13 cellular contexts compared by ENCODE assay signal in the genomic region with DNA sequence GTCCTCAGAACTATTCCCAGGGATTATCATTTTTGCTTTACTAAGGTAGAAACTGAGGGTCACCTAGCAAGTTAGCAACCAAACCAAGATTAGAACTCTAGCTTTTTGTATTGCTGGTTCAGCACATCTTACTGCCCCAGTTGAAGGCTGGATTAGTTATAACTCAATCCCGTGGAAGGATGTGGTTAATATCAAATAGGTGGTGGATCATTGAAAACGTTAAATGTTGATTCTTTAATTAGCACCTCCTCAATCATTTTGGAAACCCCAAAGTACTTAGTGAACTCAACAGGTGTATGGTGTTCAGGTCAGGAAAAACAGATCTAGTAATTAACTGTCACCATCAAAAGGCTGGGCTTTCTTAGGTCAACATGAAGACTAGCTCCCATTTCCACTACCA.
A peak's percentile ranks its signal among the peaks of the same experiment; 100 is the strongest.
DNase-seq lines count a peak whose midpoint lies in the region; ATAC-seq, FAIRE-seq and TF ChIP-seq lines count a peak whose summit lies in the region.
"Had no signal": no experiment of that assay in that cellular context is flagged by ENCODE, and none has a peak within 500 bp of the region (broad histone marks: within the 10 kb centered on the region; RNA-seq: fewer than 3 reads in every experiment).

No MANE protein-coding gene starts in this region.

- no peaks in the 10 kb centered on the region for H3K9me2 ChIP-seq in SK-N-SH

- peak overlapping the region; percentile 97 for H3K4me3 Mint-ChIP-seq in stimulated activated effector memory CD8-positive, alpha-beta T cell treated with anti-CD3 and anti-CD28 coated beads, Interleukin-12 subunit alpha, Interleukin-12 subunit beta, amount 100 ng/mL, for 72 hours

- peaks cover 60 to 68% of the 10 kb centered on the region in 2 experiments for H3K36me3 ChIP-seq in SK-N-SH (replicated peaks in 1 of 2; ENCODE audit: control insufficient read depth in 1 of 2, insufficient read depth in 2 of 2, low read length in 1 of 2)
- H3K36me3 ChIP-seq in pancreas = peaks cover 0 to 6% (median 0%) of the 10 kb centered on the region in 3 donors

- peaks cover 100% of the 10 kb centered on the region for H3K79me2 ChIP-seq in SK-N-SH (ENCODE audit: insufficient read depth)

- no peaks in the 10 kb centered on the region; the same call in 1 of the 2 replicates for H4K20me1 ChIP-seq in SK-N-SH (ENCODE audit: insufficient read depth)

- intact Hi-C loops in pancreas (cut with DNase I) = no loop called here

- DNase-seq in SK-N-SH = no peak
- DNase-seq in NCI-H748 treated with DMSO at 0.1 percent for 48 hours (lab: John Stamatoyannopoulos, UW) = peak; percentile 15
- DNase-seq in epithelial cell of proximal tubule (ENCODE audit: low read depth) = no peak
- DNase-seq in stimulated activated effector memory CD8-positive, alpha-beta T cell treated with anti-CD3 and anti-CD28 coated beads, Interleukin-12 subunit alpha, Interleukin-12 subunit beta, amount 100 ng/mL, for 72 hours (ENCODE audit: low spot score in 2 of 2) = no peak
- no peak for DNase-seq in nucleus accumbens (lab: John Stamatoyannopoulos, UW)
- DNase-seq in pancreas = no peak
- DNase-seq in NAMALWA (ENCODE audit: low spot score) = no peak
- DNase-seq: cerebellar nuclear complex, head of caudate nucleus, NCI-H1048, RPMI8226 had no signal

- ATAC-seq in SK-N-SH treated with all-trans-retinoic acid at 6 μM for 48 hours (no peak), pancreas (no peak)
- no peak for ATAC-seq in stimulated activated effector memory CD8-positive, alpha-beta T cell treated with anti-CD3 and anti-CD28 coated beads, Interleukin-12 subunit alpha, Interleukin-12 subunit beta, amount 100 ng/mL, for 72 hours

- H3K4me1 ChIP-seq in SK-N-SH (ENCODE audit: control insufficient read depth in 1 of 2, insufficient read depth in 2 of 2, low read depth in 1 of 2, low read length in 1 of 2) (peaks cover 34 to 47% of the 10 kb centered on the region in 2 experiments), pancreas (peaks cover under 1 to 14% (median 5%) of the 10 kb centered on the region in 3 donors)

- peaks cover 25% of the 10 kb centered on the region for H3F3A ChIP-seq in SK-N-SH (replicated peaks; ENCODE audit: insufficient read depth)

- H3K27me3 ChIP-seq in SK-N-SH (ENCODE audit: insufficient read depth) = no peaks in the 10 kb centered on the region
- no peaks in the 10 kb centered on the region for H3K27me3 ChIP-seq in pancreas

- FAIRE-seq in pancreas (lab: Jason Lieb, UNC) = no peak

- POLR2A ChIA-PET in SK-N-SH (lab: Yijun Ruan, JAX) = no interaction called here

- H3K36me3 Mint-ChIP-seq in stimulated activated effector memory CD8-positive, alpha-beta T cell treated with anti-CD3 and anti-CD28 coated beads, Interleukin-12 subunit alpha, Interleukin-12 subunit beta, amount 100 ng/mL, for 72 hours = peaks cover 100% of the 10 kb centered on the region

- no peaks in the 10 kb centered on the region for H3K9me3 ChIP-seq in SK-N-SH
- H3K9me3 ChIP-seq in pancreas = no peaks in the 10 kb centered on the region

- H3K27ac ChIP-seq in SK-N-SH (ENCODE audit: low read depth in 2 of 2, low read length in 1 of 2) = no peak overlapping the region
- H3K27ac ChIP-seq in pancreas = no peak overlapping the region
- H3K27ac ChIP-seq: 22Rv1 had no signal

- CTCF ChIA-PET in SK-N-SH (lab: Yijun Ruan, JAX) = interaction anchor here (0.9 to 2.8 kb wide), 6 partner anchors 15 to 924 kb away, joined by 3 to 13 read pairs (median 3); no protein-coding TSS in a partner anchor

- no peak for TF ChIP-seq EP300 in SK-N-SH (IDR thresholded peaks at IDR 0.05; ENCODE audit: borderline replicate concordance in 1 of 2, low read depth in 1 of 2, low read length in 1 of 2)

- H3K4me3 ChIP-seq in SK-N-SH (ENCODE audit: low read depth in 2 of 2, low read length in 1 of 2) (peak overlapping the region in 1 of 2 experiments; percentile 23; a peak in 1 of 4 replicates), epithelial cell of proximal tubule (ENCODE audit: low read depth, low read length) (peak overlapping the region; percentile 6), pancreas (no peak overlapping the region)

- 85% methylated on average over 2 of the region's 2 CpGs for WGBS in SK-N-SH (ENCODE audit: low lambda C conversion rate)
- 36 to 44% methylated on average over 2 of the region's 2 CpGs for WGBS in pancreas, 2 donors

- TF ChIP-seq CTCF in SK-N-SH (IDR thresholded peaks at IDR 0.05) (no peak), epithelial cell of proximal tubule (conservative IDR thresholded peaks at IDR 0.05; ENCODE audit: low read depth, low read length) (no peak), pancreas (IDR thresholded peaks at IDR 0.05) (no peak)

- H3K9me3 Mint-ChIP-seq in stimulated activated effector memory CD8-positive, alpha-beta T cell treated with anti-CD3 and anti-CD28 coated beads, Interleukin-12 subunit alpha, Interleukin-12 subunit beta, amount 100 ng/mL, for 72 hours = no peaks in the 10 kb centered on the region

- H3K4me2 ChIP-seq in SK-N-SH = peak overlapping the region; percentile 84; the same call in 1 of the 2 replicates

- TF ChIP-seq RAD21 in SK-N-SH (IDR thresholded peaks at IDR 0.05; ENCODE audit: low read length) = no peak

- H3K4me1 Mint-ChIP-seq in stimulated activated effector memory CD8-positive, alpha-beta T cell treated with anti-CD3 and anti-CD28 coated beads, Interleukin-12 subunit alpha, Interleukin-12 subunit beta, amount 100 ng/mL, for 72 hours = peaks cover 82% of the 10 kb centered on the region

- no peak overlapping the region for H3K9ac ChIP-seq in SK-N-SH

- peak overlapping the region; percentile 91 for H3K27ac Mint-ChIP-seq in stimulated activated effector memory CD8-positive, alpha-beta T cell treated with anti-CD3 and anti-CD28 coated beads, Interleukin-12 subunit alpha, Interleukin-12 subunit beta, amount 100 ng/mL, for 72 hours

- H2AFZ ChIP-seq in SK-N-SH (ENCODE audit: low read depth) = no peak overlapping the region

TF ChIP-seq in SK-N-SH, 30 proteins besides CTCF, POLR2A, EP300 and RAD21:
- TF ChIP-seq SMC3 (IDR thresholded peaks at IDR 0.05; ENCODE audit: low read depth, low read length) = no peak
- no peak for TF ChIP-seq POLR2AphosphoS5 (IDR thresholded peaks at IDR 0.05; ENCODE audit: low read depth, low read length)
- no peak for TF ChIP-seq ELF1 (IDR thresholded peaks at IDR 0.05)
- no peak for TF ChIP-seq TEAD4 (IDR thresholded peaks at IDR 0.05; ENCODE audit: borderline replicate concordance, insufficient read depth)
- TF ChIP-seq, protein P1, sequence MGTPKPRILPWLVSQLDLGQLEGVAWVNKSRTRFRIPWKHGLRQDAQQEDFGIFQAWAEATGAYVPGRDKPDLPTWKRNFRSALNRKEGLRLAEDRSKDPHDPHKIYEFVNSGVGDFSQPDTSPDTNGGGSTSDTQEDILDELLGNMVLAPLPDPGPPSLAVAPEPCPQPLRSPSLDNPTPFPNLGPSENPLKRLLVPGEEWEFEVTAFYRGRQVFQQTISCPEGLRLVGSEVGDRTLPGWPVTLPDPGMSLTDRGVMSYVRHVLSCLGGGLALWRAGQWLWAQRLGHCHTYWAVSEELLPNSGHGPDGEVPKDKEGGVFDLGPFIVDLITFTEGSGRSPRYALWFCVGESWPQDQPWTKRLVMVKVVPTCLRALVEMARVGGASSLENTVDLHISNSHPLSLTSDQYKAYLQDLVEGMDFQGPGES (IDR thresholded peaks at IDR 0.05; ENCODE audit: low read depth, low read length) = no peak
- TF ChIP-seq, protein P2, sequence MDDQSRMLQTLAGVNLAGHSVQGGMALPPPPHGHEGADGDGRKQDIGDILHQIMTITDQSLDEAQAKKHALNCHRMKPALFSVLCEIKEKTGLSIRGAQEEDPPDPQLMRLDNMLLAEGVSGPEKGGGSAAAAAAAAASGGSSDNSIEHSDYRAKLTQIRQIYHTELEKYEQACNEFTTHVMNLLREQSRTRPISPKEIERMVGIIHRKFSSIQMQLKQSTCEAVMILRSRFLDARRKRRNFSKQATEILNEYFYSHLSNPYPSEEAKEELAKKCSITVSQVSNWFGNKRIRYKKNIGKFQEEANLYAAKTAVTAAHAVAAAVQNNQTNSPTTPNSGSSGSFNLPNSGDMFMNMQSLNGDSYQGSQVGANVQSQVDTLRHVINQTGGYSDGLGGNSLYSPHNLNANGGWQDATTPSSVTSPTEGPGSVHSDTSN (IDR thresholded peaks at IDR 0.05) = no peak
- TF ChIP-seq RFX5 (IDR thresholded peaks at IDR 0.05; ENCODE audit: low read length) = no peak
- no peak for TF ChIP-seq GATA2 (CRISPR knock-in tag; IDR thresholded peaks at IDR 0.05)

TF ChIP-seq in SK-N-SH treated with all-trans-retinoic acid at 6 μM for 48 hours, 23 proteins besides CTCF, POLR2A, EP300 and RAD21 (continues in another document):
- TF ChIP-seq, protein P3, sequence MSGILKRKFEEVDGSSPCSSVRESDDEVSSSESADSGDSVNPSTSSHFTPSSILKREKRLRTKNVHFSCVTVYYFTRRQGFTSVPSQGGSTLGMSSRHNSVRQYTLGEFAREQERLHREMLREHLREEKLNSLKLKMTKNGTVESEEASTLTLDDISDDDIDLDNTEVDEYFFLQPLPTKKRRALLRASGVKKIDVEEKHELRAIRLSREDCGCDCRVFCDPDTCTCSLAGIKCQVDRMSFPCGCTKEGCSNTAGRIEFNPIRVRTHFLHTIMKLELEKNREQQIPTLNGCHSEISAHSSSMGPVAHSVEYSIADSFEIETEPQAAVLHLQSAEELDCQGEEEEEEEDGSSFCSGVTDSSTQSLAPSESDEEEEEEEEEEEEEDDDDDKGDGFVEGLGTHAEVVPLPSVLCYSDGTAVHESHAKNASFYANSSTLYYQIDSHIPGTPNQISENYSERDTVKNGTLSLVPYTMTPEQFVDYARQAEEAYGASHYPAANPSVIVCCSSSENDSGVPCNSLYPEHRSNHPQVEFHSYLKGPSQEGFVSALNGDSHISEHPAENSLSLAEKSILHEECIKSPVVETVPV (CRISPR knock-in tag; IDR thresholded peaks at IDR 0.05) = no peak
- TF ChIP-seq BACH2 (CRISPR knock-in tag; IDR thresholded peaks at IDR 0.05; ENCODE audit: borderline replicate concordance) = no peak
- TF ChIP-seq ARNTL (CRISPR knock-in tag; IDR thresholded peaks at IDR 0.05; ENCODE audit: borderline replicate concordance, low read depth) = no peak
- TF ChIP-seq, protein P4, sequence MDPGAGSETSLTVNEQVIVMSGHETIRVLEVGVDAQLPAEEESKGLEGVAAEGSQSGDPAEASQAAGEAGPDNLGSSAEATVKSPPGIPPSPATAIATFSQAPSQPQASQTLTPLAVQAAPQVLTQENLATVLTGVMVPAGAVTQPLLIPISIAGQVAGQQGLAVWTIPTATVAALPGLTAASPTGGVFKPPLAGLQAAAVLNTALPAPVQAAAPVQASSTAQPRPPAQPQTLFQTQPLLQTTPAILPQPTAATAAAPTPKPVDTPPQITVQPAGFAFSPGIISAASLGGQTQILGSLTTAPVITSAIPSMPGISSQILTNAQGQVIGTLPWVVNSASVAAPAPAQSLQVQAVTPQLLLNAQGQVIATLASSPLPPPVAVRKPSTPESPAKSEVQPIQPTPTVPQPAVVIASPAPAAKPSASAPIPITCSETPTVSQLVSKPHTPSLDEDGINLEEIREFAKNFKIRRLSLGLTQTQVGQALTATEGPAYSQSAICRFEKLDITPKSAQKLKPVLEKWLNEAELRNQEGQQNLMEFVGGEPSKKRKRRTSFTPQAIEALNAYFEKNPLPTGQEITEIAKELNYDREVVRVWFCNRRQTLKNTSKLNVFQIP (CRISPR knock-in tag; IDR thresholded peaks at IDR 0.05; ENCODE audit: borderline replicate concordance, low read depth) = no peak
- no peak for TF ChIP-seq TOX (CRISPR knock-in tag; IDR thresholded peaks at IDR 0.05; ENCODE audit: borderline replicate concordance)
- TF ChIP-seq ZNF70 (CRISPR knock-in tag; IDR thresholded peaks at IDR 0.05) = no peak
